In genomic region chr1:89575207-89575606, GRCh38 we compare ENCODE assay signal across 22 cellular contexts.
"Had no signal": no experiment of that assay in that cellular context is flagged by ENCODE, and none has a peak within 500 bp of the region (broad histone marks: within the 10 kb centered on the region; RNA-seq: fewer than 3 reads in every experiment).

No MANE protein-coding gene starts in this region.

- H3K9me3 ChIP-seq: esophagus squamous epithelium, gastroesophageal sphincter, tibial artery had no signal

- H3K9me3 Mint-ChIP-seq: effector memory CD8-positive, alpha-beta T cell; memory B cell had no signal

- H3K4me3 Mint-ChIP-seq: activated CD4-positive, alpha-beta T cell treated with anti-CD3 and anti-CD28 coated beads, Interleukin-2, amount 10 ng/mL, durations not matched to agents 7 days and 5 days; activated naive CD4-positive, alpha-beta T cell treated with anti-CD3 and anti-CD28 coated beads, Interleukin-2, amount 10 ng/mL, durations not matched to agents 7 days and 5 days; effector memory CD8-positive, alpha-beta T cell; memory B cell; naive B cell; T-cell; T-helper 2 cell treated with Interferon-gamma antibody and Interleukin-4, amounts not matched to agents 5 μg/mL and 100 μg/mL, for 36 hours had no signal

- H3K4me1 Mint-ChIP-seq: activated naive CD4-positive, alpha-beta T cell treated with anti-CD3 and anti-CD28 coated beads, Interleukin-2, amount 10 ng/mL, durations not matched to agents 7 days and 5 days had no signal

- ATAC-seq: activated CD4-positive, CD25-positive, alpha-beta regulatory T cell treated with anti-CD3 and anti-CD28 coated beads, Interleukin-2, amount 50 U/mL, for 24 hours; effector memory CD8-positive, alpha-beta T cell; gastroesophageal sphincter; sciatic nerve; T-cell had no signal

- H3K4me2 ChIP-seq: smooth muscle cell had no signal

- H3K27me3 Mint-ChIP-seq: activated CD4-positive, alpha-beta T cell treated with anti-CD3 and anti-CD28 coated beads, Interleukin-2, amount 10 ng/mL, durations not matched to agents 7 days and 5 days; activated naive CD4-positive, alpha-beta T cell treated with anti-CD3 and anti-CD28 coated beads, Interleukin-2, amount 10 ng/mL, durations not matched to agents 7 days and 5 days; effector memory CD8-positive, alpha-beta T cell; memory B cell; naive B cell; T-cell had no signal

- H3K27ac ChIP-seq: cardiac muscle cell, esophagus squamous epithelium, gastroesophageal sphincter, tibial artery, VCaP had no signal

- H3K27ac Mint-ChIP-seq: activated CD4-positive, alpha-beta T cell treated with anti-CD3 and anti-CD28 coated beads, Interleukin-2, amount 10 ng/mL, durations not matched to agents 7 days and 5 days; activated naive CD4-positive, alpha-beta T cell treated with anti-CD3 and anti-CD28 coated beads, Interleukin-2, amount 10 ng/mL, durations not matched to agents 7 days and 5 days; effector memory CD8-positive, alpha-beta T cell; memory B cell; T-cell had no signal

- H3K4me3 ChIP-seq: cardiac muscle cell, esophagus squamous epithelium, gastroesophageal sphincter, smooth muscle cell, tibial artery had no signal

- H3K36me3 ChIP-seq: cardiac muscle cell, tibial artery had no signal

- H3K4me1 ChIP-seq: esophagus squamous epithelium, gastroesophageal sphincter, tibial artery had no signal

- H3K27me3 ChIP-seq: cardiac muscle cell, esophagus squamous epithelium, gastroesophageal sphincter, tibial artery had no signal

- DNase-seq: activated CD4-positive, alpha-beta T cell treated with anti-CD3 and anti-CD28 coated beads, Interleukin-2, amount 10 ng/mL, durations not matched to agents 7 days and 5 days; activated effector memory CD4-positive, alpha-beta T cell treated with anti-CD3 and anti-CD28 coated beads, Interleukin-2, amount 50 U/mL, for 16 hours; activated naive CD4-positive, alpha-beta T cell treated with anti-CD3 and anti-CD28 coated beads, Interleukin-2, amount 10 ng/mL, durations not matched to agents 7 days and 5 days; activated T-cell treated with anti-CD3 and anti-CD28 coated beads, Interleukin-2, amount 50 U/mL, for 48 hours; dermis blood vessel endothelial cell; effector memory CD8-positive, alpha-beta T cell; esophagus squamous epithelium; head of caudate nucleus; naive B cell; posterior cingulate gyrus; stimulated activated CD4-positive, alpha-beta T cell treated with anti-CD3 and anti-CD28 coated beads, Interleukin-15, amount 100 ng/mL, for 24 hours; stimulated activated naive CD4-positive, alpha-beta T cell treated with Interleukin-2 at 50 U/mL for 16 hours; T-cell; tibial artery had no signal
